In the genomic region with DNA sequence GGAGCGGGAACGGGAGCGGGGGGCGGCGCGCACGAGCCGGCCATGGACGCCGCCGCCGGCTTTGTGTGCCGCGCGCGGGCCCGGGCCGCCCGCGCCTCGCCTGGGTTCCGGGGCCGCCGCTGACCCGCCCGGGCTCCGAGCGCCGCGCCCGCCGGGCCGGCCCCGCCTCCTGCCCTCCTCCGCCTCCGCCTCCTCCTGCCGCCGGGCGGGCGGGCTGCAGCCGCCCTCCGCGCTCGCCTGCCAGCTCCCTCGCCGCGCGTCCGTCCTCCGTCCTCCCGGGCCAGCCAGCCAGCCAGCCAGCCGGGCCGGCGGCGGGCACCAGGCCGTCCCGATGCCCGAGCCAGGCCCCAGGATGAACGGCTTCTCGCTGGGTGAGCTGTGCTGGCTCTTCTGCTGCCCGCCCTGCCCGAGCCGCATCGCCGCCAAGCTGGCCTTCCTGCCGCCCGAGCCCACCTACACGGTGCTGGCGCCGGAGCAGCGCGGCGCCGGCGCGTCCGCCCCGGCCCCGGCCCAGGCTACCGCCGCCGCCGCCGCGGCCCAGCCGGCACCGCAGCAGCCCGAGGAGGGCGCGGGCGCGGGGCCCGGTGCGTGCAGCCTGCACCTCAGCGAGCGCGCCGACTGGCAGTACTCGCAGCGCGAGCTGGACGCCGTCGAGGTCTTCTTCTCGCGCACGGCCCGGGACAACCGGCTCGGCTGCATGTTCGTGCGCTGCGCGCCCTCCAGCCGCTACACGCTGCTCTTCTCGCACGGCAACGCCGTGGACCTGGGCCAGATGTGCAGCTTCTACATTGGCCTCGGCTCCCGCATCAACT, we compare ENCODE assay signal across 8 cellular contexts. TPM values are rescaled to one million over a fixed set of nuclear protein-coding genes. Genes with fewer than 3 reads are reported as not detected.
DNase-seq lines count a peak whose midpoint lies in the region; ATAC-seq and TF ChIP-seq lines count a peak whose summit lies in the region.

A gene (plus strand): TSS at position 212 of the 812 bp plus-strand sequence. CDS start 120 bp downstream, at position 332.

- H3K4me3 Mint-ChIP-seq in CD8-positive, alpha-beta memory T cell: peak within 1 kb of the TSS; percentile 88 to 99 (median 97)

- CTCF ChIA-PET in CD8-positive, alpha-beta memory T cell (lab: Charles Lee): interaction anchor here (1.1 to 2.1 kb wide), 5 partner anchors 9 to 80 kb away, joined by 3 to 9 read pairs (median 3); no protein-coding TSS in a partner anchor
- CTCF ChIA-PET in SK-N-SH (lab: Yijun Ruan, JAX): interaction anchor here (0.7 to 7.5 kb wide), 10 partner anchors 10 to 275 kb away, joined by 3 to 49 read pairs (median 5); no protein-coding TSS in a partner anchor

- H3K4me2 ChIP-seq in SK-N-SH: peak within 1 kb of the TSS; percentile 97

- intact Hi-C loops in left ventricle myocardium superior (cut with micrococcal nuclease) (no loop called here), posterior vena cava (cut with DNase I) (no loop called here)

- peak; percentile 10 to 52 (median 25) for DNase-seq in CD8-positive, alpha-beta memory T cell
- DNase-seq in HL-60 (ENCODE audit: low read depth in 1 of 2, low spot score in 1 of 2) (peak; percentile 26 to 28), SK-N-SH (peak; percentile 92), anterior cingulate cortex (lab: John Stamatoyannopoulos, UW) (peak in 41 of 58 donors; percentile 9 to 67 (median 34)), left ventricle myocardium superior (peak; percentile 84), posterior vena cava (ENCODE audit: low spot score) (peak; percentile 87), A172 (ENCODE audit: low spot score) (no peak)

- peak within 1 kb of the TSS; percentile 76 for H3K4me3 ChIP-seq in CD8-positive, alpha-beta memory T cell (ENCODE audit: low read length)
- peak within 1 kb of the TSS; percentile 75 for H3K4me3 ChIP-seq in HL-60 (replicated peaks; ENCODE audit: insufficient read depth, low read length)
- peak within 1 kb of the TSS; percentile 73 to 76 for H3K4me3 ChIP-seq in SK-N-SH (ENCODE audit: low read depth in 2 of 2, low read length in 1 of 2)

- no peak for TF ChIP-seq CTCF in HL-60 (IDR thresholded peaks at IDR 0.05; ENCODE audit: insufficient read depth, low read length)
- TF ChIP-seq CTCF in SK-N-SH (IDR thresholded peaks at IDR 0.05): no peak

- ATAC-seq in GM19467 (IDR thresholded peaks at IDR 0.05; ENCODE audit: unreplicated experiment) (peak; percentile 74), left ventricle myocardium superior (peak; percentile 91)

- peaks cover 17% of the 10 kb centered on the region for H3K4me1 ChIP-seq in CD8-positive, alpha-beta memory T cell (ENCODE audit: insufficient read depth, low read length)
- H3K4me1 ChIP-seq in SK-N-SH (ENCODE audit: control insufficient read depth in 1 of 2, insufficient read depth in 2 of 2, low read depth in 1 of 2, low read length in 1 of 2): peaks cover 0 to 15% of the 10 kb centered on the region in 2 experiments; a peak in 2 of 4 replicates

- H3K4me1 Mint-ChIP-seq in CD8-positive, alpha-beta memory T cell: peaks cover 22 to 34% (median 24%) of the 10 kb centered on the region in 3 donors

- no peaks in the 10 kb centered on the region for H3K27me3 ChIP-seq in CD8-positive, alpha-beta memory T cell (ENCODE audit: insufficient read depth, low read length, poor library complexity, severe bottlenecking)
- peaks cover 13% of the 10 kb centered on the region for H3K27me3 ChIP-seq in HL-60 (ENCODE audit: insufficient read depth, poor library complexity, severe bottlenecking)
- no peaks in the 10 kb centered on the region for H3K27me3 ChIP-seq in SK-N-SH (ENCODE audit: insufficient read depth)

- H4K20me1 ChIP-seq in SK-N-SH (ENCODE audit: insufficient read depth): peaks cover 9% of the 10 kb centered on the region

- TF ChIP-seq RAD21 in SK-N-SH (IDR thresholded peaks at IDR 0.05; ENCODE audit: low read length): no peak

- H2AFZ ChIP-seq in SK-N-SH (ENCODE audit: low read depth): peak within 1 kb of the TSS; percentile 94

- H3K9me3 ChIP-seq in CD8-positive, alpha-beta memory T cell (ENCODE audit: low read length): no peaks in the 10 kb centered on the region
- H3K9me3 ChIP-seq in SK-N-SH: no peaks in the 10 kb centered on the region

- H3K9me3 Mint-ChIP-seq in CD8-positive, alpha-beta memory T cell: no peaks in the 10 kb centered on the region

- H3K79me2 ChIP-seq in SK-N-SH (ENCODE audit: insufficient read depth): peaks cover 39% of the 10 kb centered on the region

- H3K9me2 ChIP-seq in SK-N-SH: no peaks in the 10 kb centered on the region

- H3K36me3 ChIP-seq in CD8-positive, alpha-beta memory T cell (ENCODE audit: insufficient read depth, low read length): no peaks in the 10 kb centered on the region
- H3K36me3 ChIP-seq in SK-N-SH (replicated peaks in 1 of 2; ENCODE audit: control insufficient read depth in 1 of 2, insufficient read depth in 2 of 2, low read length in 1 of 2): no peaks in the 10 kb centered on the region

- TF ChIP-seq EP300 in SK-N-SH (IDR thresholded peaks at IDR 0.05; ENCODE audit: borderline replicate concordance in 1 of 2, low read depth in 1 of 2, low read length in 1 of 2): no peak

- H3K27me3 Mint-ChIP-seq in CD8-positive, alpha-beta memory T cell: peaks cover 0 to 4% of the 10 kb centered on the region in 2 donors

- peak within 1 kb of the TSS; percentile 72 for H3K9ac ChIP-seq in SK-N-SH

- peaks cover 0 to 9% (median 0%) of the 10 kb centered on the region in 3 donors for H3K36me3 Mint-ChIP-seq in CD8-positive, alpha-beta memory T cell

- H3K27ac Mint-ChIP-seq in CD8-positive, alpha-beta memory T cell: peak within 1 kb of the TSS; percentile 68 to 96 (median 87)

- under 1% methylated on average over 18 of the region's 122 CpGs for WGBS in SK-N-SH (ENCODE audit: low lambda C conversion rate)

- POLR2A ChIA-PET in CD8-positive, alpha-beta memory T cell (lab: Charles Lee): interaction anchor here (0.6 to 1.0 kb wide), 2 partner anchors 109 to 596 kb away, joined by 3 to 4 read pairs; no protein-coding TSS in a partner anchor
- POLR2A ChIA-PET in SK-N-SH (lab: Yijun Ruan, JAX): interaction anchor here (0.6 to 1.5 kb wide), 2 partner anchors 81 to 635 kb away, joined by 3 to 4 read pairs; no protein-coding TSS in a partner anchor

- peaks cover 13% of the 10 kb centered on the region for H3F3A ChIP-seq in SK-N-SH (replicated peaks; ENCODE audit: insufficient read depth)

- no peak within 1 kb of the TSS for H3K27ac ChIP-seq in CD8-positive, alpha-beta memory T cell (ENCODE audit: low read depth, low read length)
- peak within 1 kb of the TSS; percentile 29 for H3K27ac ChIP-seq in HL-60 (replicated peaks)
- H3K27ac ChIP-seq in SK-N-SH (ENCODE audit: low read depth in 2 of 2, low read length in 1 of 2): peak within 1 kb of the TSS; percentile 40 to 78

TF ChIP-seq in SK-N-SH, 30 proteins besides CTCF, POLR2A, EP300 and RAD21:
- TF ChIP-seq MXI1 (IDR thresholded peaks at IDR 0.05; ENCODE audit: low read depth, low read length): no peak
- TF ChIP-seq, protein P1, sequence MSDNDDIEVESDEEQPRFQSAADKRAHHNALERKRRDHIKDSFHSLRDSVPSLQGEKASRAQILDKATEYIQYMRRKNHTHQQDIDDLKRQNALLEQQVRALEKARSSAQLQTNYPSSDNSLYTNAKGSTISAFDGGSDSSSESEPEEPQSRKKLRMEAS (IDR thresholded peaks at IDR 0.05; ENCODE audit: low read depth): peak; percentile 38; the same call in 1 of the 2 replicates
- no peak for TF ChIP-seq NRF1 (IDR thresholded peaks at IDR 0.05; ENCODE audit: low read depth, low read length)
- TF ChIP-seq, protein P2, sequence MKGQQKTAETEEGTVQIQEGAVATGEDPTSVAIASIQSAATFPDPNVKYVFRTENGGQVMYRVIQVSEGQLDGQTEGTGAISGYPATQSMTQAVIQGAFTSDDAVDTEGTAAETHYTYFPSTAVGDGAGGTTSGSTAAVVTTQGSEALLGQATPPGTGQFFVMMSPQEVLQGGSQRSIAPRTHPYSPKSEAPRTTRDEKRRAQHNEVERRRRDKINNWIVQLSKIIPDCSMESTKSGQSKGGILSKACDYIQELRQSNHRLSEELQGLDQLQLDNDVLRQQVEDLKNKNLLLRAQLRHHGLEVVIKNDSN (IDR thresholded peaks at IDR 0.05; ENCODE audit: borderline replicate concordance, low read depth): no peak
- no peak for TF ChIP-seq FOSL2 (IDR thresholded peaks at IDR 0.05; ENCODE audit: borderline replicate concordance, low read depth)
- no peak for TF ChIP-seq GABPA (IDR thresholded peaks at IDR 0.05; ENCODE audit: low read depth)
- TF ChIP-seq TCF12 (IDR thresholded peaks at IDR 0.05): no peak
- TF ChIP-seq, protein P3, sequence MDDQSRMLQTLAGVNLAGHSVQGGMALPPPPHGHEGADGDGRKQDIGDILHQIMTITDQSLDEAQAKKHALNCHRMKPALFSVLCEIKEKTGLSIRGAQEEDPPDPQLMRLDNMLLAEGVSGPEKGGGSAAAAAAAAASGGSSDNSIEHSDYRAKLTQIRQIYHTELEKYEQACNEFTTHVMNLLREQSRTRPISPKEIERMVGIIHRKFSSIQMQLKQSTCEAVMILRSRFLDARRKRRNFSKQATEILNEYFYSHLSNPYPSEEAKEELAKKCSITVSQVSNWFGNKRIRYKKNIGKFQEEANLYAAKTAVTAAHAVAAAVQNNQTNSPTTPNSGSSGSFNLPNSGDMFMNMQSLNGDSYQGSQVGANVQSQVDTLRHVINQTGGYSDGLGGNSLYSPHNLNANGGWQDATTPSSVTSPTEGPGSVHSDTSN (IDR thresholded peaks at IDR 0.05): no peak

RNA-seq across cellular contexts. Expression of the gene that starts here (rescaled TPM):
- 1 to 10 TPM; 5.6 to 6.3 TPM for total RNA-seq in CD8-positive, alpha-beta memory T cell
- polyA plus RNA-seq in CD8-positive, alpha-beta memory T cell: 3.1 TPM
- 9.2 and 11.7 TPM in 2 replicates for polyA plus RNA-seq in SK-N-SH (2012; rRNA removed)
- 12.4 and 16.0 TPM in 2 replicates for polyA plus RNA-seq in SK-N-SH (2012; cell fraction: cytosol; rRNA removed)
- 4.1 and 7.8 TPM in 2 replicates for polyA plus RNA-seq in SK-N-SH (2012; cell fraction: nucleus; rRNA removed)
- total RNA-seq in left ventricle myocardium superior (7.5 TPM), posterior vena cava (1 to 10 TPM; 4.4 to 4.9 TPM)
- total RNA-seq in A172 (2014; rRNA removed; shearing (Covaris generic)): 4.6 and 5.8 TPM in 2 replicates
